ENCODE assay signal across 1 cellular context in the genomic region with DNA sequence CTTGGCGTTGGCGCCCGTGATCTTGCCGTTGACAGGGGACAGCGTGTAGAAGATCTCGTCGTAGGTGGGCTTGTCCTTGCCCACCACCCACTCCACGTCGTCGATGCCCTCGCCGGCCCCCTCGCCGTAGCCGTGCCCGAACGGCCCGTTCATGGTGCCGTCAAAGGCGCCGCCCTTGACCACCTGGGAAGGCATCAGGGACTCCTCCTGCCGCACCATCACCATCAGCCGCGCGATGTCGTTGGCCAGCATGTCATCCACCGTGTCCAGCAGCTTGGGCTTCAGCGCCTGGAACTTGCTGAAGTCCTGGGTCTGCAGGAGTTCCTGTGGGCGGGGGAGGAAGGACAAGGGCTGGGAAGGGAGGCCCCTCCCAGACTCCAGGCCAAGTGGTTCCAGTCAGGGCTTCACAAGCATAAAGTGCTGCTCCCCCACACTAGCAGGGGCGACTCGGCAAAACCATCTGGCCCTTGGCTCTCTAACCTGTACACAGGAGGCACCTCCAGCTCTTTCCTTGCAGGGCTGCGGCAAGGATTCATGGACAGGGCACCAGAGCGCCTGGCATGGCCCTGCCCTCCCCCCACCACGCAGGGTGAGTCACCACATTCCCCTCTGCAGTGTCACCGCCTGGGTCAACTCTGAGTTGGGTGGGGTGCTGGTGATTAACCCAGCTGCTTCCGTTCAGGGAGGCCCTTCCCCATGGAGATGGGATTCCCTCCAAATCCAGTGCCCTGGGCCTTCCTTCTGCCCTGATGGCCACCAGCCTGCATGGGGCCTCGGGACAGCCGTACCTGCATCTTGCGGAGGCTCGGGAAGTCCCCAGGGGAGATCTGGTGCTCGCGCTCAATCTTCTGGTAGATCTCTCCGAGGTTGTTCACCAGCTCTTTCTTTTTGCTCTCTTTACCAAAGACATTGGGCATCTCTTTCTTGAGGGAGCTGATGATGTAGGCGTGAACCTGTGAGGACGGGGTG.
TF ChIP-seq lines count a peak whose summit lies in the region.

No MANE protein-coding gene starts in this region.

TF ChIP-seq in K562, 482 proteins besides CTCF, POLR2A, EP300 and RAD21 (continued from another document and continues in another):
- TF ChIP-seq SMC3 (conservative IDR thresholded peaks at IDR 0.05; ENCODE audit: insufficient read depth, low read depth, low read length) (no peak), ATF6 (CRISPR knock-in tag; IDR thresholded peaks at IDR 0.05) (peak; percentile 64; the same call in 1 of the 2 replicates), MYNN (IDR thresholded peaks at IDR 0.05) (peak; percentile 98), MYNN (CRISPR knock-in tag; IDR thresholded peaks at IDR 0.05) (no peak), ZNF347 (CRISPR knock-in tag; IDR thresholded peaks at IDR 0.05; ENCODE audit: low read depth) (no peak), POLR2B (IDR thresholded peaks at IDR 0.05; ENCODE audit: low read depth, partially characterized antibody) (no peak), PML (IDR thresholded peaks at IDR 0.05; ENCODE audit: low read length) (no peak), HNRNPK (IDR thresholded peaks at IDR 0.05; ENCODE audit: low read depth, low read length, poor library complexity, severe bottlenecking) (no peak), E2F8 (IDR thresholded peaks at IDR 0.05; ENCODE audit: low read depth, partially characterized antibody) (no peak), STAG1 (CRISPR knock-in tag; IDR thresholded peaks at IDR 0.05; ENCODE audit: borderline replicate concordance) (no peak), L3MBTL2 (IDR thresholded peaks at IDR 0.05) (0 out of 2 replicates have a peak, but pooled peaks have one; percentile 33), FOXM1 (IDR thresholded peaks at IDR 0.05; ENCODE audit: low read depth) (no peak), FOXM1 (CRISPR knock-in tag; IDR thresholded peaks at IDR 0.05; ENCODE audit: low read depth) (no peak), KAT2B (IDR thresholded peaks at IDR 0.05; ENCODE audit: low read depth, low read length) (no peak), ZBTB33 (CRISPR knock-in tag; IDR thresholded peaks at IDR 0.05) (peak; percentile 75; the same call in 1 of the 2 replicates), HEY1 (CRISPR knock-in tag; IDR thresholded peaks at IDR 0.05; ENCODE audit: borderline replicate concordance) (no peak), BRD4 (IDR thresholded peaks at IDR 0.05) (no peak), FOXA1 (IDR thresholded peaks at IDR 0.05; ENCODE audit: borderline replicate concordance) (no peak), POLR2H (tag; IDR thresholded peaks at IDR 0.05; ENCODE audit: low read depth) (no peak), MAZ (CRISPR knock-in tag; conservative IDR thresholded peaks at IDR 0.05 in 1 of 2, IDR thresholded peaks at IDR 0.05 in 1 of 2) (peak; percentile 68; a peak in 3 of 4 replicates), ZNF778 (CRISPR knock-in tag; IDR thresholded peaks at IDR 0.05) (no peak), ZNF274 (IDR thresholded peaks at IDR 0.05; ENCODE audit: borderline replicate concordance, low read depth, low read length) (no peak), ZNF696 (CRISPR knock-in tag; conservative IDR thresholded peaks at IDR 0.05) (no peak), MTA3 (IDR thresholded peaks at IDR 0.05; ENCODE audit: borderline replicate concordance) (peak; percentile 92), REST (CRISPR knock-in tag; IDR thresholded peaks at IDR 0.05; ENCODE audit: low read depth) (no peak), BDP1 (IDR thresholded peaks at IDR 0.05; ENCODE audit: insufficient read depth, insufficient read length) (no peak), CXXC5 (CRISPR knock-in tag; IDR thresholded peaks at IDR 0.05) (peak; percentile 77), BRF1 (IDR thresholded peaks at IDR 0.05; ENCODE audit: borderline replicate concordance, extremely low read depth, insufficient read length) (no peak), ZC3H4 (CRISPR knock-in tag; IDR thresholded peaks at IDR 0.05; ENCODE audit: borderline replicate concordance) (no peak)
- TF ChIP-seq, protein P1, sequence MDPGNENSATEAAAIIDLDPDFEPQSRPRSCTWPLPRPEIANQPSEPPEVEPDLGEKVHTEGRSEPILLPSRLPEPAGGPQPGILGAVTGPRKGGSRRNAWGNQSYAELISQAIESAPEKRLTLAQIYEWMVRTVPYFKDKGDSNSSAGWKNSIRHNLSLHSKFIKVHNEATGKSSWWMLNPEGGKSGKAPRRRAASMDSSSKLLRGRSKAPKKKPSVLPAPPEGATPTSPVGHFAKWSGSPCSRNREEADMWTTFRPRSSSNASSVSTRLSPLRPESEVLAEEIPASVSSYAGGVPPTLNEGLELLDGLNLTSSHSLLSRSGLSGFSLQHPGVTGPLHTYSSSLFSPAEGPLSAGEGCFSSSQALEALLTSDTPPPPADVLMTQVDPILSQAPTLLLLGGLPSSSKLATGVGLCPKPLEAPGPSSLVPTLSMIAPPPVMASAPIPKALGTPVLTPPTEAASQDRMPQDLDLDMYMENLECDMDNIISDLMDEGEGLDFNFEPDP (CRISPR knock-in tag; IDR thresholded peaks at IDR 0.05): no peak
- TF ChIP-seq, protein P2, sequence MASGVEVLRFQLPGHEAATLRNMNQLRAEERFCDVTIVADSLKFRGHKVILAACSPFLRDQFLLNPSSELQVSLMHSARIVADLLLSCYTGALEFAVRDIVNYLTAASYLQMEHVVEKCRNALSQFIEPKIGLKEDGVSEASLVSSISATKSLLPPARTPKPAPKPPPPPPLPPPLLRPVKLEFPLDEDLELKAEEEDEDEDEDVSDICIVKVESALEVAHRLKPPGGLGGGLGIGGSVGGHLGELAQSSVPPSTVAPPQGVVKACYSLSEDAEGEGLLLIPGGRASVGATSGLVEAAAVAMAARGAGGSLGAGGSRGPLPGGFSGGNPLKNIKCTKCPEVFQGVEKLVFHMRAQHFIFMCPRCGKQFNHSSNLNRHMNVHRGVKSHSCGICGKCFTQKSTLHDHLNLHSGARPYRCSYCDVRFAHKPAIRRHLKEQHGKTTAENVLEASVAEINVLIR (CRISPR knock-in tag; IDR thresholded peaks at IDR 0.05): no peak
